In genomic region chr6:89375427-89375868, GRCh38 we compare ENCODE assay signal across 8 cellular contexts. TPM values are rescaled to one million over a fixed set of nuclear protein-coding genes. Genes with fewer than 3 reads are reported as not detected.
DNase-seq lines count a peak whose midpoint lies in the region; ATAC-seq, FAIRE-seq and TF ChIP-seq lines count a peak whose summit lies in the region.

No MANE protein-coding gene starts in this region.

- H4K5ac ChIP-seq in H1 (ENCODE audit: insufficient read length, low read depth, low read length), result no peak overlapping the region

- peak in 1 of 2 experiments; percentile 25; a peak in 1 of 3 replicates for TF ChIP-seq EP300 in H1 (IDR thresholded peaks at IDR 0.05; ENCODE audit: borderline replicate concordance in 1 of 2, low read depth in 2 of 2, low read length in 2 of 2)

- no peaks in the 10 kb centered on the region for H3K9me3 ChIP-seq in CD8-positive, alpha-beta memory T cell (ENCODE audit: low read length)
- H3K9me3 ChIP-seq in H1 (ENCODE audit: insufficient read depth in 2 of 2, low read depth in 1 of 2, low read length in 1 of 2) (no peaks in the 10 kb centered on the region), pancreas (no peaks in the 10 kb centered on the region), neuronal stem cell (replicated peaks in 1 of 2; ENCODE audit: control insufficient read depth in 2 of 2, insufficient read depth in 1 of 2, low read depth in 1 of 2, low read length in 2 of 2) (no peaks in the 10 kb centered on the region)

- peak; percentile 35 to 56 for TF ChIP-seq RAD21 in H1 (IDR thresholded peaks at IDR 0.05 in 1 of 2, conservative IDR thresholded peaks at IDR 0.05 in 1 of 2; ENCODE audit: low read depth in 2 of 2, low read length in 2 of 2)

- H4K8ac ChIP-seq in H1 (ENCODE audit: extremely low read depth, insufficient read depth, low read length) (no peak overlapping the region), neuronal stem cell (ENCODE audit: low read depth, low read length) (no peak overlapping the region)

- no peaks in the 10 kb centered on the region for H3K9me3 Mint-ChIP-seq in CD8-positive, alpha-beta memory T cell
- no peaks in the 10 kb centered on the region for H3K9me3 Mint-ChIP-seq in activated CD4-positive, alpha-beta T cell treated with anti-CD3 and anti-CD28 coated beads, Interleukin-2, amount 10 ng/mL, durations not matched to agents 7 days and 5 days

- H3K4ac ChIP-seq in H1 (replicated peaks; ENCODE audit: insufficient read length, low read depth, low read length), result no peak overlapping the region
- no peak overlapping the region for H3K4ac ChIP-seq in neuronal stem cell (ENCODE audit: low read length)

- H4K91ac ChIP-seq in H1 (replicated peaks; ENCODE audit: insufficient read length, low read length) (no peak overlapping the region), neuronal stem cell (ENCODE audit: low read depth, low read length, poor library complexity) (no peak overlapping the region)

- H3K18ac ChIP-seq in H1 (ENCODE audit: extremely low read depth, low read length) (no peak overlapping the region), neuronal stem cell (ENCODE audit: low read length) (no peak overlapping the region)

- H3K4me1 ChIP-seq in CD8-positive, alpha-beta memory T cell (ENCODE audit: insufficient read depth, low read length), result peaks cover 19% of the 10 kb centered on the region
- H3K4me1 ChIP-seq in H1 (replicated peaks in 1 of 4; ENCODE audit: control insufficient read depth in 3 of 4, insufficient read depth in 4 of 4, low read length in 3 of 4), result peaks cover 0 to 7% (median 4%) of the 10 kb centered on the region in 4 experiments; a peak in 4 of 7 replicates
- peaks cover 0 to 4% (median 3%) of the 10 kb centered on the region in 3 donors for H3K4me1 ChIP-seq in pancreas
- peaks cover 4 to 5% of the 10 kb centered on the region in 2 donors for H3K4me1 ChIP-seq in neuronal stem cell (ENCODE audit: control insufficient read depth in 2 of 2, insufficient read depth in 1 of 2, low read depth in 1 of 2, low read length in 2 of 2)

- H3K27ac ChIP-seq in CD8-positive, alpha-beta memory T cell (ENCODE audit: low read depth, low read length), result no peak overlapping the region
- H3K27ac ChIP-seq in H1 (ENCODE audit: low read depth, low read length), result peak overlapping the region; percentile 34; the same call in 1 of the 2 replicates
- peak overlapping the region in 1 of 4 donors; percentile 37 for H3K27ac ChIP-seq in pancreas
- no peak overlapping the region for H3K27ac ChIP-seq in neuronal stem cell (replicated peaks; ENCODE audit: low read length)

- TF ChIP-seq POLR2A in H1 (IDR thresholded peaks at IDR 0.05; ENCODE audit: control extremely low read depth in 1 of 2, low read depth in 2 of 2, low read length in 2 of 2), result no peak

- H3K4me1 Mint-ChIP-seq in CD8-positive, alpha-beta memory T cell, result peaks cover 19 to 36% (median 23%) of the 10 kb centered on the region in 3 donors
- peaks cover 57% of the 10 kb centered on the region for H3K4me1 Mint-ChIP-seq in activated CD4-positive, alpha-beta T cell treated with anti-CD3 and anti-CD28 coated beads, Interleukin-2, amount 10 ng/mL, durations not matched to agents 7 days and 5 days

- H3K27ac Mint-ChIP-seq in CD8-positive, alpha-beta memory T cell, result peak overlapping the region in 6 of 8 donors; percentile 57 to 76 (median 68)
- H3K27ac Mint-ChIP-seq in activated CD4-positive, alpha-beta T cell treated with anti-CD3 and anti-CD28 coated beads, Interleukin-2, amount 10 ng/mL, durations not matched to agents 7 days and 5 days, result peak overlapping the region; percentile 77

- no peak overlapping the region for H2BK12ac ChIP-seq in H1 (ENCODE audit: low read depth, low read length)
- H2BK12ac ChIP-seq in neuronal stem cell (ENCODE audit: low read length), result no peak overlapping the region

- H3K36me3 Mint-ChIP-seq in CD8-positive, alpha-beta memory T cell, result no peaks in the 10 kb centered on the region
- H3K36me3 Mint-ChIP-seq in activated CD4-positive, alpha-beta T cell treated with anti-CD3 and anti-CD28 coated beads, Interleukin-2, amount 10 ng/mL, durations not matched to agents 7 days and 5 days (ENCODE audit: low read depth), result peaks cover 1% of the 10 kb centered on the region

- peak; percentile 66 to 89 (median 85) for DNase-seq in CD8-positive, alpha-beta memory T cell
- DNase-seq in NCI-H345 treated with DMSO at 0.1 percent for 48 hours (lab: John Stamatoyannopoulos, UW; ENCODE audit: unreplicated experiment), result peak; percentile 66
- DNase-seq in activated CD4-positive, alpha-beta T cell treated with anti-CD3 and anti-CD28 coated beads, Interleukin-2, amount 10 ng/mL, durations not matched to agents 7 days and 5 days, result peak; percentile 92
- DNase-seq in H1 (ENCODE audit: low read depth in 1 of 2, low spot score in 2 of 2), result peak; percentile 78 to 82
- DNase-seq in pancreas, result peak; percentile 65 to 83 (median 76)
- DNase-seq in neuronal stem cell (ENCODE audit: low spot score), result no peak

- H2BK20ac ChIP-seq in H1 (ENCODE audit: low read length), result no peak overlapping the region

- 32% methylated on average over 2 of the region's 2 CpGs; no CpG with 5 or more reads in 1 of the 2 experiments for WGBS in H1 (ENCODE audit: extremely low coverage in 1 of 2, insufficient coverage in 1 of 2, insufficient read length in 1 of 2, insufficient replicate concordance in 2 of 2, low coverage in 1 of 2, low lambda C conversion rate in 2 of 2, missing lambda C conversion rate in 1 of 2), 2 experiments
- WGBS in pancreas, 2 donors, result 33 to 46% methylated on average over 2 of the region's 2 CpGs
- WGBS in neuronal stem cell (ENCODE audit: extremely low coverage in 2 of 2, insufficient read length in 2 of 2, insufficient replicate concordance in 1 of 2), 2 donors, result no CpG with 5 or more reads among the region's 2 CpGs

- no peak overlapping the region for H3K23ac ChIP-seq in H1 (ENCODE audit: insufficient read length)
- H3K23ac ChIP-seq in neuronal stem cell (ENCODE audit: low read depth, low read length, poor library complexity), result no peak overlapping the region

- H2BK15ac ChIP-seq in H1 (ENCODE audit: low read length) (no peak overlapping the region), neuronal stem cell (ENCODE audit: low read length) (no peak overlapping the region)

- no peak overlapping the region for H2BK5ac ChIP-seq in H1 (ENCODE audit: low read depth, low read length)
- H2BK5ac ChIP-seq in neuronal stem cell (ENCODE audit: low read length), result no peak overlapping the region

- H3K79me2 ChIP-seq in H1 (ENCODE audit: control insufficient read depth in 1 of 2, insufficient read depth in 2 of 2, low read length in 2 of 2), result no peaks in the 10 kb centered on the region

- H2AFZ ChIP-seq in H1 (ENCODE audit: low read length) (peak overlapping the region; percentile 70; the same call in 1 of the 2 replicates), neuronal stem cell (ENCODE audit: low read length) (no peak overlapping the region)

- no peak overlapping the region for H3K56ac ChIP-seq in H1 (replicated peaks; ENCODE audit: insufficient read length, low read depth, low read length)

- H3K4me2 ChIP-seq in H1 (ENCODE audit: insufficient read depth in 1 of 2, low read depth in 2 of 2, low read length in 2 of 2) (peak overlapping the region in 1 of 2 experiments; percentile 31; a peak in 2 of 4 replicates), neuronal stem cell (ENCODE audit: insufficient read depth, low read length, poor library complexity, severe bottlenecking) (no peak overlapping the region)

- no peaks in the 10 kb centered on the region for H3K27me3 ChIP-seq in CD8-positive, alpha-beta memory T cell (ENCODE audit: insufficient read depth, low read length, poor library complexity, severe bottlenecking)
- H3K27me3 ChIP-seq in H1 (replicated peaks in 1 of 4; ENCODE audit: control insufficient read depth in 3 of 4, extremely low read depth in 1 of 4, insufficient read depth in 3 of 4, low read length in 3 of 4) (no peaks in the 10 kb centered on the region), pancreas (no peaks in the 10 kb centered on the region), neuronal stem cell (ENCODE audit: control insufficient read depth in 3 of 3, insufficient read depth in 3 of 3, low read depth in 1 of 3, low read length in 3 of 3) (no peaks in the 10 kb centered on the region)

- no peak overlapping the region for H3K9ac ChIP-seq in H1 (replicated peaks in 1 of 4; ENCODE audit: extremely low read depth in 1 of 4, low read depth in 3 of 4, low read length in 3 of 4)
- H3K9ac ChIP-seq in neuronal stem cell (ENCODE audit: low read depth, low read length, poor library complexity), result no peak overlapping the region

- H2AK5ac ChIP-seq in H1 (ENCODE audit: low read depth, low read length) (no peak overlapping the region), neuronal stem cell (ENCODE audit: low read depth, low read length) (no peak overlapping the region)

- H3K79me1 ChIP-seq in H1 (ENCODE audit: low read depth, low read length) (no peaks in the 10 kb centered on the region), neuronal stem cell (ENCODE audit: low read depth, low read length) (no peaks in the 10 kb centered on the region)

- ATAC-seq in GM19438 (IDR thresholded peaks at IDR 0.05; ENCODE audit: low read depth, unreplicated experiment) (peak; percentile 76), HG03378 (IDR thresholded peaks at IDR 0.05; ENCODE audit: unreplicated experiment) (peak; percentile 82), pancreas (peak; percentile 93 to 97 (median 95))

- peak; percentile 89 for FAIRE-seq in H1 (lab: Jason Lieb, UNC)
- FAIRE-seq in pancreas (lab: Jason Lieb, UNC), result no peak

- no peaks in the 10 kb centered on the region for H4K20me1 ChIP-seq in H1 (replicated peaks in 1 of 2; ENCODE audit: control insufficient read depth in 1 of 2, insufficient read depth in 2 of 2, low read length in 2 of 2)

- H3K14ac ChIP-seq in H1 (ENCODE audit: insufficient read length) (no peak overlapping the region), neuronal stem cell (ENCODE audit: low read length) (no peak overlapping the region)

- H3K27me3 Mint-ChIP-seq in CD8-positive, alpha-beta memory T cell, result peaks cover 0 to 9% of the 10 kb centered on the region in 2 donors
- no peaks in the 10 kb centered on the region for H3K27me3 Mint-ChIP-seq in activated CD4-positive, alpha-beta T cell treated with anti-CD3 and anti-CD28 coated beads, Interleukin-2, amount 10 ng/mL, durations not matched to agents 7 days and 5 days

- intact Hi-C loops in pancreas (cut with DNase I), result no loop called here

- TF ChIP-seq CTCF in H1 (IDR thresholded peaks at IDR 0.05; ENCODE audit: control extremely low read depth in 1 of 3, insufficient read depth in 1 of 3, low read depth in 1 of 3, low read length in 3 of 3) (peak; percentile 56 to 77 (median 68)), pancreas (IDR thresholded peaks at IDR 0.05) (peak in 1 of 4 donors; percentile 10)

- no peak overlapping the region for H2BK120ac ChIP-seq in H1 (replicated peaks; ENCODE audit: low read depth, low read length)
- H2BK120ac ChIP-seq in neuronal stem cell (ENCODE audit: low read depth, low read length), result no peak overlapping the region

- CTCF ChIA-PET in CD8-positive, alpha-beta memory T cell (lab: Charles Lee), result interaction anchor here (0.7 to 2.2 kb wide), 8 partner anchors 9 to 57 kb away, joined by 3 to 10 read pairs (median 6); partner anchors contain the start of gene RRAGD
- CTCF ChIA-PET in activated CD4-positive, alpha-beta T cell treated with anti-CD3 and anti-CD28 coated beads, Interleukin-2, amount 10 ng/mL, durations not matched to agents 7 days and 5 days (lab: Charles Lee), result interaction anchor here (0.8 to 1.8 kb wide), 6 partner anchors 10 to 393 kb away, joined by 3 to 6 read pairs (median 4); no protein-coding TSS in a partner anchor
- CTCF ChIA-PET in H1 (lab: Charles Lee; ENCODE audit: partially characterized antibody), result interaction anchor here (0.6 to 3.0 kb wide), 29 partner anchors 9 to 831 kb away, joined by 3 to 16 read pairs (median 5); no protein-coding TSS in a partner anchor

- no peak overlapping the region for H3K4me3 ChIP-seq in CD8-positive, alpha-beta memory T cell (ENCODE audit: low read length)
- peak overlapping the region in 1 of 4 experiments; percentile 21; a peak in 1 of 8 replicates for H3K4me3 ChIP-seq in H1 (ENCODE audit: extremely low read depth in 1 of 4, insufficient read depth in 2 of 4, low read depth in 3 of 4, low read length in 4 of 4)
- H3K4me3 ChIP-seq in pancreas, result no peak overlapping the region
- H3K4me3 ChIP-seq in neuronal stem cell (ENCODE audit: low read length in 2 of 2), result no peak overlapping the region

- H3K23me2 ChIP-seq in H1 (ENCODE audit: low read depth, low read length), result no peaks in the 10 kb centered on the region; the same call in 1 of the 2 replicates

- POLR2A ChIA-PET in CD8-positive, alpha-beta memory T cell (lab: Charles Lee), result interaction anchor here (0.5 to 1.5 kb wide), 2 partner anchors 23 to 295 kb away, joined by 3 to 4 read pairs; partner anchors contain the start of genes PNRC1 and UBE2J1
- POLR2A ChIA-PET in activated CD4-positive, alpha-beta T cell treated with anti-CD3 and anti-CD28 coated beads, Interleukin-2, amount 10 ng/mL, durations not matched to agents 7 days and 5 days (lab: Charles Lee), result no interaction called here
- POLR2A ChIA-PET in H1 (lab: Charles Lee; ENCODE audit: partially characterized antibody), result interaction anchor here (0.9 to 2.1 kb wide), 4 partner anchors 12 to 122 kb away, joined by 3 to 7 read pairs (median 4); partner anchors contain the start of gene UBE2J1

- H3K36me3 ChIP-seq in CD8-positive, alpha-beta memory T cell (ENCODE audit: insufficient read depth, low read length), result no peaks in the 10 kb centered on the region
- H3K36me3 ChIP-seq in H1 (ENCODE audit: control insufficient read depth in 2 of 4, insufficient read depth in 4 of 4, low read length in 3 of 4), result no peaks in the 10 kb centered on the region
- no peaks in the 10 kb centered on the region for H3K36me3 ChIP-seq in pancreas
- peaks cover 0 to 54% of the 10 kb centered on the region in 2 donors for H3K36me3 ChIP-seq in neuronal stem cell (replicated peaks in 1 of 2; ENCODE audit: control insufficient read depth in 2 of 2, insufficient read depth in 2 of 2, low read length in 2 of 2)

- H3K4me3 Mint-ChIP-seq in CD8-positive, alpha-beta memory T cell, result no peak overlapping the region
- peak overlapping the region; percentile 10 for H3K4me3 Mint-ChIP-seq in activated CD4-positive, alpha-beta T cell treated with anti-CD3 and anti-CD28 coated beads, Interleukin-2, amount 10 ng/mL, durations not matched to agents 7 days and 5 days

RNA-seq across cellular contexts. Expression of gene UBE2J1, which starts 22.9 kb away (rescaled TPM):
- 10 to 100 TPM; 27.1 to 27.2 TPM for total RNA-seq in CD8-positive, alpha-beta memory T cell
- polyA plus RNA-seq in CD8-positive, alpha-beta memory T cell, result 36.0 TPM
- total RNA-seq in activated CD4-positive, alpha-beta T cell treated with anti-CD3 and anti-CD28 coated beads, Interleukin-2, amount 10 ng/mL, durations not matched to agents 7 days and 5 days, result 10 to 100 TPM; 25.9 to 30.9 TPM
- total RNA-seq in H1 (2021; fragmentation: NEBNext Ultra II Directional; extraction: Animal tissue kit (Norgen Biotek cat#: 25700)), result 13.4 and 15.2 TPM in 2 replicates
- 4.5 and 8.5 TPM in 2 replicates for polyA plus RNA-seq in H1 (2011; rRNA removed)
- polyA plus RNA-seq in H1 (2011; cell fraction: cytosol; rRNA removed), result 8.4 TPM
- polyA plus RNA-seq in H1 (2011; cell fraction: nucleus; rRNA removed), result 4.2 TPM
- 6.2 to 7.9 TPM (median 7.8 TPM) in 4 replicates for polyA plus RNA-seq in H1 (2012, experiment 1 of 2)
- 2.9 TPM for polyA plus RNA-seq in H1 (2012, experiment 2 of 2)
- polyA plus RNA-seq in H1 (2013, experiment 1 of 2), result 13.5 TPM
- polyA plus RNA-seq in H1 (2013, experiment 2 of 2), result 12.9 TPM
- 7.7 and 13.3 TPM in 2 replicates for polyA minus RNA-seq in H1 (2011; rRNA and poly(A)+ RNA removed)
- polyA minus RNA-seq in H1 (2011; cell fraction: cytosol; rRNA and poly(A)+ RNA removed), result 4.8 TPM
- 7.2 TPM for polyA minus RNA-seq in H1 (2011; cell fraction: nucleus; rRNA and poly(A)+ RNA removed)
- 10 to 100 TPM; 22.0 to 33.7 (median 29.9) TPM for total RNA-seq in pancreas
- polyA plus RNA-seq in pancreas, result 10 to 100 TPM; 15.0 to 18.7 TPM
- polyA plus RNA-seq in neuronal stem cell (2013, experiment 1 of 2), result 30.2 TPM
- 31.5 TPM for polyA plus RNA-seq in neuronal stem cell (2013, experiment 2 of 2)

RNA-seq across cellular contexts. Expression of gene RRAGD, which starts 36.6 kb away (rescaled TPM):
- 1 to 10 TPM; 7.3 to 8.7 TPM for total RNA-seq in CD8-positive, alpha-beta memory T cell
- 1.4 TPM for polyA plus RNA-seq in CD8-positive, alpha-beta memory T cell
- total RNA-seq in activated CD4-positive, alpha-beta T cell treated with anti-CD3 and anti-CD28 coated beads, Interleukin-2, amount 10 ng/mL, durations not matched to agents 7 days and 5 days, result 1 to 10 TPM; 8.8 TPM
- total RNA-seq in H1 (2021; fragmentation: NEBNext Ultra II Directional; extraction: Animal tissue kit (Norgen Biotek cat#: 25700)), result 29.7 and 30.8 TPM in 2 replicates
- polyA plus RNA-seq in H1 (2011; rRNA removed) (3.2 and 7.2 TPM in 2 replicates), pancreas (1 to 10 TPM; 2.8 to 6.2 TPM)
- polyA plus RNA-seq in H1 (2011; cell fraction: cytosol; rRNA removed), result 7.5 TPM
- 2.0 TPM for polyA plus RNA-seq in H1 (2011; cell fraction: nucleus; rRNA removed)
- 8.5 to 20.4 TPM (median 10.9 TPM) in 4 replicates for polyA plus RNA-seq in H1 (2012, experiment 1 of 2)
- 6.3 TPM for polyA plus RNA-seq in H1 (2012, experiment 2 of 2)
- 8.4 TPM for polyA plus RNA-seq in H1 (2013, experiment 1 of 2)
- 9.4 TPM for polyA plus RNA-seq in H1 (2013, experiment 2 of 2)
- 11.6 and 16.0 TPM in 2 replicates for polyA minus RNA-seq in H1 (2011; rRNA and poly(A)+ RNA removed)
- polyA minus RNA-seq in H1 (2011; cell fraction: cytosol; rRNA and poly(A)+ RNA removed), result 8.2 TPM
- polyA minus RNA-seq in H1 (2011; cell fraction: nucleus; rRNA and poly(A)+ RNA removed), result 7.1 TPM
- 10 to 100 TPM in 4 of 6 donors, 1 to 10 TPM in 2; 7.6 to 15.4 (median 12.1) TPM for total RNA-seq in pancreas
- 7.7 TPM for polyA plus RNA-seq in neuronal stem cell (2013, experiment 1 of 2)
- polyA plus RNA-seq in neuronal stem cell (2013, experiment 2 of 2), result 7.7 TPM

RNA-seq across cellular contexts. Expression of gene ANKRD6, which starts 57.5 kb away (rescaled TPM):
- total RNA-seq in CD8-positive, alpha-beta memory T cell, result 1 to 10 TPM; 3.0 to 3.4 TPM
- 2.8 TPM for polyA plus RNA-seq in CD8-positive, alpha-beta memory T cell
- total RNA-seq in activated CD4-positive, alpha-beta T cell treated with anti-CD3 and anti-CD28 coated beads, Interleukin-2, amount 10 ng/mL, durations not matched to agents 7 days and 5 days, result 1 to 10 TPM; 3.3 to 4.8 TPM
- total RNA-seq in H1 (2021; fragmentation: NEBNext Ultra II Directional; extraction: Animal tissue kit (Norgen Biotek cat#: 25700)), result 11.0 and 12.8 TPM in 2 replicates
- polyA plus RNA-seq in H1 (2011; rRNA removed) (5.9 and 6.2 TPM in 2 replicates), pancreas (10 to 100 TPM in 1 of 2 donors, 1 to 10 TPM in 1; 7.8 to 14.7 TPM)
- polyA plus RNA-seq in H1 (2011; cell fraction: cytosol; rRNA removed), result 10.0 TPM
- 24.0 TPM for polyA plus RNA-seq in H1 (2011; cell fraction: nucleus; rRNA removed)
- polyA plus RNA-seq in H1 (2012, experiment 1 of 2), result 10.8 to 15.1 TPM (median 13.2 TPM) in 4 replicates
- 1.4 TPM for polyA plus RNA-seq in H1 (2012, experiment 2 of 2)
- 11.1 TPM for polyA plus RNA-seq in H1 (2013, experiment 1 of 2)
- 8.7 TPM for polyA plus RNA-seq in H1 (2013, experiment 2 of 2)
- 13.1 and 23.8 TPM in 2 replicates for polyA minus RNA-seq in H1 (2011; rRNA and poly(A)+ RNA removed)
- 12.9 TPM for polyA minus RNA-seq in H1 (2011; cell fraction: cytosol; rRNA and poly(A)+ RNA removed)
- polyA minus RNA-seq in H1 (2011; cell fraction: nucleus; rRNA and poly(A)+ RNA removed), result 22.4 TPM
- 10 to 100 TPM in 2 of 6 donors, 1 to 10 TPM in 4; 6.3 to 14.0 (median 9.6) TPM for total RNA-seq in pancreas
- polyA plus RNA-seq in neuronal stem cell (2013, experiment 1 of 2), result 23.8 TPM
- polyA plus RNA-seq in neuronal stem cell (2013, experiment 2 of 2), result 25.7 TPM
